In the genomic region with DNA sequence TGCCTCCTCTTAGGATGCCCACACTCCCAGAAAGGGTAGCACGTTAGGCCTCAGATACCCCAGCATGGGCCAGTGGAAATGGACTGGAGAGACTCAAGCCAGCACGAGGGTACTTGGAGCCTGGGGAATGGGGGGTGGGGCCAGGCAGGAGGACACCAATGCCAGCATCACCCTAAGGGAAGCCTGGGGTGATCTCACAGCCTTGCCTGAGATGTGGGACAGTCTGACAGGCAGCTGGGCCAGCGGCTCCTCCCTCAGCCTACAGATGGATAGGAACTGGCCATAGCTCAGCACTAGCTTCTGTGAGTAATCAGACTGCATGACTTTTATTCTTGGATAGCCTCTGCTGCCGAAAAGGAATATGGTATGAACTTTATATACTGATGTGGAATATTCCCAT, we compare ENCODE assay signal across 19 cellular contexts. TPM values are rescaled to one million over a fixed set of nuclear protein-coding genes. Genes with fewer than 3 reads are reported as not detected.
A peak's percentile ranks its signal among the peaks of the same experiment; 100 is the strongest.
DNase-seq lines count a peak whose midpoint lies in the region; ATAC-seq and TF ChIP-seq lines count a peak whose summit lies in the region.
"Had no signal": no experiment of that assay in that cellular context is flagged by ENCODE, and none has a peak within 500 bp of the region (broad histone marks: within the 10 kb centered on the region; RNA-seq: fewer than 3 reads in every experiment).

No MANE protein-coding gene starts in this region.

- DNase-seq in AG08395 (ENCODE audit: low spot score) (peak; percentile 76), EL (peak; percentile 48), MG63 (peak; percentile 95), fibroblast of the aortic adventitia (ENCODE audit: low read depth) (peak; percentile 31), RPMI8226 (no peak), activated T-cell treated with anti-CD3 and anti-CD28 coated beads for 4 hours (no peak)
- DNase-seq in activated CD8-positive, alpha-beta memory T cell treated with anti-CD3 and anti-CD28 coated beads, Interleukin-2, amount 50 U/mL, for 4 hours, result no peak
- DNase-seq: AML-193, DMS153, GOT3, MM.1S, NCI-H1105, NCI-H1694 treated with DMSO at 0.1 percent for 48 hours, NCI-H2107, NCI-H2227 treated with DMSO at 0.1 percent for 48 hours, NCI-H524 treated with DMSO at 0.1 percent for 48 hours, SHP77 had no signal

- peaks cover 5% of the 10 kb centered on the region for H3K36me3 ChIP-seq in MG63

- H3K4me3 ChIP-seq in MG63, result no peak overlapping the region
- H3K4me3 ChIP-seq in fibroblast of the aortic adventitia (ENCODE audit: low read depth, low read length), result no peak overlapping the region

- H3K9me3 ChIP-seq in MG63, result no peaks in the 10 kb centered on the region

- no peak for ATAC-seq in GM21447 (IDR thresholded peaks at IDR 0.05; ENCODE audit: unreplicated experiment)
- ATAC-seq: HepG2 had no signal

- no peak for TF ChIP-seq CTCF in fibroblast of the aortic adventitia (IDR thresholded peaks at IDR 0.05; ENCODE audit: insufficient read depth, low read length)

- no peaks in the 10 kb centered on the region for H3K27me3 ChIP-seq in MG63

RNA-seq across cellular contexts. Expression of a gene that starts 59.6 kb away (rescaled TPM):
- 147 and 166 TPM in 2 replicates for total RNA-seq in MG63 (2014; rRNA removed; shearing (Covaris generic); ENCODE audit: low replicate concordance)
- 75.8 and 92.1 TPM in 2 replicates for total RNA-seq in fibroblast of the aortic adventitia (ENCODE audit: low replicate concordance)

Comparison
In these comparisons a context has a peak if more than half of its experiments do, and no peak if none do; other contexts are left out.
1. DNase-seq: peak in AG08395 (single experiment), EL (single experiment), MG63 (single experiment) and fibroblast of the aortic adventitia (single experiment); none in activated CD8-positive, alpha-beta memory T cell treated with anti-CD3 and anti-CD28 coated beads, Interleukin-2, amount 50 U/mL, for 4 hours (single experiment), RPMI8226 (single experiment) and activated T-cell treated with anti-CD3 and anti-CD28 coated beads for 4 hours (single experiment).